10 cellular contexts compared by ENCODE assay signal in genomic region chr17:8922451-8922850, GRCh38. TPM values are rescaled to one million over a fixed set of nuclear protein-coding genes. Genes with fewer than 3 reads are reported as not detected.
DNase-seq lines count a peak whose midpoint lies in the region; ATAC-seq and TF ChIP-seq lines count a peak whose summit lies in the region.
"Had no signal": no experiment of that assay in that cellular context is flagged by ENCODE, and none has a peak within 500 bp of the region (broad histone marks: within the 10 kb centered on the region; RNA-seq: fewer than 3 reads in every experiment).

No MANE protein-coding gene starts in this region.

- H3K4me1 Mint-ChIP-seq in activated CD8-positive, alpha-beta memory T cell treated with anti-CD3 and anti-CD28 coated beads, Interleukin-2, amount 10 ng/mL, durations not matched to agents 7 days and 5 days = peaks cover 9% of the 10 kb centered on the region

- H3K27ac Mint-ChIP-seq in activated CD8-positive, alpha-beta memory T cell treated with anti-CD3 and anti-CD28 coated beads, Interleukin-2, amount 10 ng/mL, durations not matched to agents 7 days and 5 days = no peak overlapping the region

- TF ChIP-seq CTCF in AG10803 (conservative IDR thresholded peaks at IDR 0.05; ENCODE audit: low read length) (no peak), cardiac fibroblast (IDR thresholded peaks at IDR 0.05; ENCODE audit: low read depth, low read length) (no peak)

- no peak for ATAC-seq in activated CD8-positive, alpha-beta memory T cell treated with anti-CD3 and anti-CD28 coated beads, Interleukin-2, amount 10 ng/mL, durations not matched to agents 7 days and 5 days
- ATAC-seq: gastrocnemius medialis had no signal

- H3K9me3 ChIP-seq in MG63 = peaks cover 14% of the 10 kb centered on the region

- H3K4me3 Mint-ChIP-seq in activated CD8-positive, alpha-beta memory T cell treated with anti-CD3 and anti-CD28 coated beads, Interleukin-2, amount 10 ng/mL, durations not matched to agents 7 days and 5 days = no peak overlapping the region

- H3K4me3 ChIP-seq in AG10803 (ENCODE audit: low read length) (no peak overlapping the region), MG63 (no peak overlapping the region), cardiac fibroblast (replicated peaks in 1 of 2; ENCODE audit: low read depth in 2 of 2, low read length in 2 of 2) (no peak overlapping the region)
- H3K4me3 ChIP-seq: gastrocnemius medialis had no signal

- peaks cover 6% of the 10 kb centered on the region for H3K9me3 Mint-ChIP-seq in activated CD8-positive, alpha-beta memory T cell treated with anti-CD3 and anti-CD28 coated beads, Interleukin-2, amount 10 ng/mL, durations not matched to agents 7 days and 5 days (ENCODE audit: low read depth)

- no peaks in the 10 kb centered on the region for H3K27me3 ChIP-seq in MG63

- peaks cover 49% of the 10 kb centered on the region for H3K36me3 Mint-ChIP-seq in activated CD8-positive, alpha-beta memory T cell treated with anti-CD3 and anti-CD28 coated beads, Interleukin-2, amount 10 ng/mL, durations not matched to agents 7 days and 5 days

- DNase-seq in AG10803 (ENCODE audit: low read depth) = peak; percentile 96
- peak; percentile 36 for DNase-seq in MG63
- DNase-seq in cardiac fibroblast (ENCODE audit: low read depth in 2 of 2) = peak; percentile 88 to 96
- peak; percentile 2 for DNase-seq in myocyte (ENCODE audit: low read depth)
- no peak for DNase-seq in NCI-H146 (lab: John Stamatoyannopoulos, UW)
- no peak for DNase-seq in activated gamma-delta T cell treated with Interleukin-2 at 50 U/mL for 16 hours
- no peak for DNase-seq in GM19238 (ENCODE audit: insufficient read length, low spot score)
- DNase-seq in activated CD8-positive, alpha-beta memory T cell treated with anti-CD3 and anti-CD28 coated beads, Interleukin-2, amount 10 ng/mL, durations not matched to agents 7 days and 5 days = no peak
- DNase-seq: gastrocnemius medialis, T-helper 9 cell had no signal

- no peaks in the 10 kb centered on the region for H3K27me3 Mint-ChIP-seq in activated CD8-positive, alpha-beta memory T cell treated with anti-CD3 and anti-CD28 coated beads, Interleukin-2, amount 10 ng/mL, durations not matched to agents 7 days and 5 days

- CTCF ChIA-PET in activated CD8-positive, alpha-beta memory T cell treated with anti-CD3 and anti-CD28 coated beads, Interleukin-2, amount 10 ng/mL, durations not matched to agents 7 days and 5 days (lab: Charles Lee) = interaction anchor here (0.9 kb wide), 1 partner anchor 76 kb away, joined by 5 read pairs; no protein-coding TSS in a partner anchor

- no peaks in the 10 kb centered on the region for H3K36me3 ChIP-seq in MG63
- H3K36me3 ChIP-seq: gastrocnemius medialis had no signal

RNA-seq across cellular contexts. Expression of gene PIK3R5, which starts 43.1 kb away (rescaled TPM):
- not detected in 2 replicates for total RNA-seq in MG63 (2014; rRNA removed; shearing (Covaris generic); ENCODE audit: low replicate concordance)
- total RNA-seq in myocyte = not detected in 2 replicates
- polyA plus RNA-seq in myocyte (2012) = not detected
- total RNA-seq in activated CD8-positive, alpha-beta memory T cell treated with anti-CD3 and anti-CD28 coated beads, Interleukin-2, amount 10 ng/mL, durations not matched to agents 7 days and 5 days = 10 to 100 TPM; 48.9 to 51.2 TPM

RNA-seq across cellular contexts. Expression of gene PIK3R6, which starts 55.0 kb away (rescaled TPM):
- total RNA-seq in MG63 (2014; rRNA removed; shearing (Covaris generic); ENCODE audit: low replicate concordance) = not detected in 2 replicates
- not detected in 2 replicates for total RNA-seq in myocyte
- polyA plus RNA-seq in myocyte (2012) = not detected
- total RNA-seq in activated CD8-positive, alpha-beta memory T cell treated with anti-CD3 and anti-CD28 coated beads, Interleukin-2, amount 10 ng/mL, durations not matched to agents 7 days and 5 days = 1 to 10 TPM; 1.3 to 4.9 TPM

Comparison
In these comparisons a context has a peak if more than half of its experiments do, and no peak if none do; other contexts are left out.
1. DNase-seq: peak in AG10803 (single experiment), MG63 (single experiment), cardiac fibroblast (2 of 2) and myocyte (single experiment); none in NCI-H146 (single experiment), activated gamma-delta T cell treated with Interleukin-2 at 50 U/mL for 16 hours (single experiment), GM19238 (single experiment) and activated CD8-positive, alpha-beta memory T cell treated with anti-CD3 and anti-CD28 coated beads, Interleukin-2, amount 10 ng/mL, durations not matched to agents 7 days and 5 days (single experiment).
2. RNA of gene PIK3R5, which starts 43.1 kb away (total RNA-seq): 48.9 to 51.2 TPM in activated CD8-positive, alpha-beta memory T cell treated with anti-CD3 and anti-CD28 coated beads, Interleukin-2, amount 10 ng/mL, durations not matched to agents 7 days and 5 days; not detected in MG63 and not detected in myocyte; every median in the first group is over 10 times any median in the second.